In the genomic region with DNA sequence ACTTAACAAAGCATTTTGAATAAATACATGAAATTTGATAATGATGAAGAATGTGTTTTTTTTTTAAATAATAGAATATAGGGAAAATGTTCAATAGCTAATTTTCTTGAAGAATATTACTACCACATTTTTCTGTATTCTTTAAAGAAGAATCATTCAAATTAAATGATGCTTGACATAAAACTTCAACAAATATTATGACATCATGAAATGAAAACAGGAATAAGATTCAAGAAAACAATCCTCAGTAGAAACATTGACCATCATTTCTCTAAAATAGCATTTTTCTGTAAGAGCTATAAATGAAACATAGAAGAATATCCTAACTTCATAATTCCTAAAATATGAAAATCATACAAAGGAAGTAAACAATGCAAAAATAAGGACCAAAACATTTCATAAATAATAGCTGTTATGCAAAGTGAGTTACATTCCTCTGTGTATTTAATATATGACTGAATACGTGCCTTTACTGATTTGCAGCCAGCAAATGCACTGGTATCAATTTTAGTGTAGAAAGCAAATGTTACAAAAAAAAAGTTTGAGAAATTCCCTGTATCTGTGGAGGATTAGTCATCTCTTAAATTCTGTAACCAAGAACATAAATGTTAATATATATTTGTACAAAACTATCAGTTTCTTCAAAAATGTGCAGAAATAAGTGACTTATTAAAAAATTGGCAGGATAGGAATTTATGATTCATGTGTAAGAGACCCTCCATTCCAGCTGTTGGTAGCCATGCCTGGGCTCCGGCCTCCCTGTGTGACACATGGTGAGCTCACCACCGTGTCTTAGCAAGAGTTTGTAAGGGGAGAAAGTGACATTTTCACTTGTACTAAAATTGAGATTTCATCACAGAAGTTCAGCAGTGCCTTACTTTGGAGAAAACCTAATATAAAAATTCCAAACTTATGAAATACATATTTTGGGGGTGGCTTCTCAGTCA, we compare ENCODE assay signal across 12 cellular contexts. TPM values are rescaled to one million over a fixed set of nuclear protein-coding genes. Genes with fewer than 3 reads are reported as not detected.
DNase-seq lines count a peak whose midpoint lies in the region; ATAC-seq, FAIRE-seq and TF ChIP-seq lines count a peak whose summit lies in the region.
"Had no signal": no experiment of that assay in that cellular context is flagged by ENCODE, and none has a peak within 500 bp of the region (broad histone marks: within the 10 kb centered on the region; RNA-seq: fewer than 3 reads in every experiment).

No MANE protein-coding gene starts in this region.

- no peaks in the 10 kb centered on the region for H3K36me3 ChIP-seq in GM12878 (ENCODE audit: control insufficient read depth in 2 of 2, insufficient read depth in 2 of 2, low read length in 1 of 2)
- no peaks in the 10 kb centered on the region for H3K36me3 ChIP-seq in WERI-Rb-1
- H3K36me3 ChIP-seq: upper lobe of right lung had no signal

- H4K20me1 ChIP-seq in GM12878 (ENCODE audit: control insufficient read depth, insufficient read depth) = no peaks in the 10 kb centered on the region

- no peak overlapping the region for H3K4me3 Mint-ChIP-seq in activated CD4-positive, alpha-beta memory T cell treated with anti-CD3 and anti-CD28 coated beads for 36 hours
- no peak overlapping the region for H3K4me3 Mint-ChIP-seq in activated CD4-positive, alpha-beta memory T cell treated with anti-CD3 and anti-CD28 coated beads, Interleukin-2, amount 10 ng/mL, durations not matched to agents 7 days and 5 days
- H3K4me3 Mint-ChIP-seq: activated naive CD4-positive, alpha-beta T cell treated with anti-CD3 and anti-CD28 coated beads, Interleukin-2, amount 50 U/mL, for 24 hours; B cell had no signal

- no peak for TF ChIP-seq RAD21 in GM12878 (IDR thresholded peaks at IDR 0.05; ENCODE audit: insufficient read depth, low read depth, low read length)

- peak; percentile 43 for DNase-seq in activated CD4-positive, alpha-beta memory T cell treated with anti-CD3 and anti-CD28 coated beads for 36 hours
- DNase-seq in activated CD4-positive, alpha-beta memory T cell treated with anti-CD3 and anti-CD28 coated beads, Interleukin-2, amount 10 ng/mL, durations not matched to agents 7 days and 5 days = no peak
- DNase-seq in GM12878 (ENCODE audit: low read depth, low spot score) (no peak), skeletal muscle cell (ENCODE audit: low read depth) (peak; percentile 74), NCI-H446 (lab: John Stamatoyannopoulos, UW) (no peak), H4 (ENCODE audit: low spot score) (no peak), WERI-Rb-1 (no peak)
- DNase-seq: T-helper 9 cell, upper lobe of right lung had no signal

- H3K27ac ChIP-seq in GM12878 (ENCODE audit: control insufficient read depth, insufficient read depth) (no peak overlapping the region), WERI-Rb-1 (no peak overlapping the region)
- H3K27ac ChIP-seq: upper lobe of right lung had no signal

- H3K4me1 Mint-ChIP-seq in activated CD4-positive, alpha-beta memory T cell treated with anti-CD3 and anti-CD28 coated beads for 36 hours (ENCODE audit: low read depth) = no peaks in the 10 kb centered on the region
- no peaks in the 10 kb centered on the region for H3K4me1 Mint-ChIP-seq in activated CD4-positive, alpha-beta memory T cell treated with anti-CD3 and anti-CD28 coated beads, Interleukin-2, amount 10 ng/mL, durations not matched to agents 7 days and 5 days
- H3K4me1 Mint-ChIP-seq: activated naive CD4-positive, alpha-beta T cell treated with anti-CD3 and anti-CD28 coated beads, Interleukin-2, amount 50 U/mL, for 24 hours; B cell had no signal

- H3K4me2 ChIP-seq in GM12878 (ENCODE audit: control insufficient read depth, insufficient read depth) = no peak overlapping the region

- in situ Hi-C loops in GM12878 (cut with MboI) = no loop called here

- H3K9ac ChIP-seq in GM12878 (ENCODE audit: control insufficient read depth, insufficient read depth, low read length) = no peak overlapping the region

- RAD21 ChIA-PET in GM12878 (lab: Charles Lee; ENCODE audit: unreplicated experiment) = interaction anchor here (0.8 to 4.5 kb wide), 6 partner anchors 12 to 178 kb away, joined by 3 to 33 read pairs (median 8); no protein-coding TSS in a partner anchor

- BruUV-seq in GM12878 (replicated peaks; lab: Mats Ljungman, UMichigan) = no TSS peak

- H3K27me3 Mint-ChIP-seq in activated CD4-positive, alpha-beta memory T cell treated with anti-CD3 and anti-CD28 coated beads for 36 hours = peaks cover 19% of the 10 kb centered on the region
- H3K27me3 Mint-ChIP-seq in activated CD4-positive, alpha-beta memory T cell treated with anti-CD3 and anti-CD28 coated beads, Interleukin-2, amount 10 ng/mL, durations not matched to agents 7 days and 5 days = peaks cover 24% of the 10 kb centered on the region

- no peak for FAIRE-seq in GM12878 (lab: Jason Lieb, UNC)

- SMC1A ChIA-PET in GM12878 (lab: Charles Lee; ENCODE audit: uncharacterized antibody, unreplicated experiment) = interaction anchor here (1.0 to 6.4 kb wide), 7 partner anchors 9 to 38 kb away, joined by 3 to 64 read pairs (median 21); a partner anchor contains a TSS

- no peaks in the 10 kb centered on the region for H3K79me2 ChIP-seq in GM12878 (ENCODE audit: control insufficient read depth, insufficient read depth, low read length)

- H3K27ac Mint-ChIP-seq in activated CD4-positive, alpha-beta memory T cell treated with anti-CD3 and anti-CD28 coated beads for 36 hours = no peak overlapping the region
- H3K27ac Mint-ChIP-seq in activated CD4-positive, alpha-beta memory T cell treated with anti-CD3 and anti-CD28 coated beads, Interleukin-2, amount 10 ng/mL, durations not matched to agents 7 days and 5 days = no peak overlapping the region
- H3K27ac Mint-ChIP-seq: activated naive CD4-positive, alpha-beta T cell treated with anti-CD3 and anti-CD28 coated beads, Interleukin-2, amount 50 U/mL, for 24 hours; B cell had no signal

- 0% methylated on average over 3 of the region's 3 CpGs for WGBS in GM12878 (ENCODE audit: insufficient coverage, insufficient replicate concordance, low lambda C conversion rate, missing lambda C conversion rate)

- ATAC-seq in HG03378 (IDR thresholded peaks at IDR 0.05; ENCODE audit: unreplicated experiment) (peak; percentile 56), GM12878 (peak; percentile 67)
- ATAC-seq: upper lobe of right lung had no signal

- no peak for TF ChIP-seq POLR2A in GM12878 (IDR thresholded peaks at IDR 0.05; ENCODE audit: low read depth, low read length)

- H3K27me3 ChIP-seq in GM12878 (replicated peaks in 1 of 2; ENCODE audit: control insufficient read depth in 2 of 2, insufficient read depth in 2 of 2, low read length in 1 of 2) (no peaks in the 10 kb centered on the region), WERI-Rb-1 (ENCODE audit: insufficient read depth, low read depth, severe bottlenecking) (peaks cover 37% of the 10 kb centered on the region)
- H3K27me3 ChIP-seq: upper lobe of right lung had no signal

- no peaks in the 10 kb centered on the region for H3K9me3 ChIP-seq in GM12878 (replicated peaks; ENCODE audit: control insufficient read depth, insufficient read depth, low read length)
- H3K9me3 ChIP-seq in WERI-Rb-1 (ENCODE audit: severe bottlenecking) = no peaks in the 10 kb centered on the region
- H3K9me3 ChIP-seq: upper lobe of right lung had no signal

- no peak for TF ChIP-seq EP300 in GM12878 (IDR thresholded peaks at IDR 0.05; ENCODE audit: borderline replicate concordance in 1 of 2, control insufficient read depth in 1 of 2, low read depth in 2 of 2, low read length in 2 of 2)

- no peaks in the 10 kb centered on the region for H3K4me1 ChIP-seq in GM12878 (ENCODE audit: control insufficient read depth, insufficient read depth, low read length)
- H3K4me1 ChIP-seq: upper lobe of right lung had no signal

- no peaks in the 10 kb centered on the region for H3K9me3 Mint-ChIP-seq in activated CD4-positive, alpha-beta memory T cell treated with anti-CD3 and anti-CD28 coated beads for 36 hours
- H3K9me3 Mint-ChIP-seq in activated CD4-positive, alpha-beta memory T cell treated with anti-CD3 and anti-CD28 coated beads, Interleukin-2, amount 10 ng/mL, durations not matched to agents 7 days and 5 days = no peaks in the 10 kb centered on the region
- H3K9me3 Mint-ChIP-seq: activated naive CD4-positive, alpha-beta T cell treated with anti-CD3 and anti-CD28 coated beads, Interleukin-2, amount 50 U/mL, for 24 hours had no signal

- intact Hi-C loops in activated CD4-positive, alpha-beta memory T cell treated with anti-CD3 and anti-CD28 coated beads for 36 hours (cut with micrococcal nuclease) = loop anchor here (5.0 kb wide), 1 partner anchor 129 kb away; no protein-coding TSS in a partner anchor
- intact Hi-C loops in GM12878 (cut with micrococcal nuclease; ENCODE audit: unreplicated experiment) = no loop called here

- CTCF ChIA-PET in activated CD4-positive, alpha-beta memory T cell treated with anti-CD3 and anti-CD28 coated beads for 36 hours (lab: Charles Lee) = interaction anchor here (0.6 to 2.9 kb wide), 3 partner anchors 234 to 305 kb away, joined by 3 to 10 read pairs (median 3); no protein-coding TSS in a partner anchor
- CTCF ChIA-PET in activated CD4-positive, alpha-beta memory T cell treated with anti-CD3 and anti-CD28 coated beads, Interleukin-2, amount 10 ng/mL, durations not matched to agents 7 days and 5 days (lab: Charles Lee) = interaction anchor here (1.9 kb wide), 1 partner anchor 234 kb away, joined by 11 read pairs; no protein-coding TSS in a partner anchor
- CTCF ChIA-PET in GM12878 (lab: Yijun Ruan, JAX) = interaction anchor here (1.1 to 3.8 kb wide), 10 partner anchors 9 to 305 kb away, joined by 3 to 17 read pairs (median 4); no protein-coding TSS in a partner anchor

- TF ChIP-seq CTCF in GM12878 (IDR thresholded peaks at IDR 0.05 in 2 of 3, conservative IDR thresholded peaks at IDR 0.05 in 1 of 3; ENCODE audit: control insufficient read depth in 2 of 3, extremely low read depth in 1 of 3, insufficient read depth in 1 of 3, low read depth in 3 of 3, low read length in 3 of 3) = no peak
- no peak for TF ChIP-seq CTCF in WERI-Rb-1 (IDR thresholded peaks at IDR 0.05; ENCODE audit: low read depth, low read length)

- H3K4me3 ChIP-seq in GM12878 (no peak overlapping the region), skeletal muscle cell (ENCODE audit: low read depth, low read length) (no peak overlapping the region), WERI-Rb-1 (ENCODE audit: low read depth, low read length) (no peak overlapping the region)
- H3K4me3 ChIP-seq: upper lobe of right lung had no signal

- no peaks in the 10 kb centered on the region for H3K36me3 Mint-ChIP-seq in activated CD4-positive, alpha-beta memory T cell treated with anti-CD3 and anti-CD28 coated beads for 36 hours
- no peaks in the 10 kb centered on the region for H3K36me3 Mint-ChIP-seq in activated CD4-positive, alpha-beta memory T cell treated with anti-CD3 and anti-CD28 coated beads, Interleukin-2, amount 10 ng/mL, durations not matched to agents 7 days and 5 days (ENCODE audit: low read depth)
- H3K36me3 Mint-ChIP-seq: activated naive CD4-positive, alpha-beta T cell treated with anti-CD3 and anti-CD28 coated beads, Interleukin-2, amount 50 U/mL, for 24 hours had no signal

- H2AFZ ChIP-seq in GM12878 (ENCODE audit: control insufficient read depth, low read depth, low read length) = no peak overlapping the region

- POLR2A ChIA-PET in activated CD4-positive, alpha-beta memory T cell treated with anti-CD3 and anti-CD28 coated beads for 36 hours (lab: Charles Lee) = no interaction called here
- POLR2A ChIA-PET in activated CD4-positive, alpha-beta memory T cell treated with anti-CD3 and anti-CD28 coated beads, Interleukin-2, amount 10 ng/mL, durations not matched to agents 7 days and 5 days (lab: Charles Lee) = no interaction called here
- POLR2A ChIA-PET in GM12878 (lab: Charles Lee) = interaction anchor here (1.1 to 1.8 kb wide), 4 partner anchors 10 to 158 kb away, joined by 3 to 10 read pairs (median 4); no protein-coding TSS in a partner anchor

RNA-seq across cellular contexts. Expression of a gene that starts 15.0 kb away (rescaled TPM):
- total RNA-seq in activated CD4-positive, alpha-beta memory T cell treated with anti-CD3 and anti-CD28 coated beads for 36 hours = 1 to 10 TPM; 1.0 to 1.1 TPM
- under 1 TPM; 0.20 to 0.28 TPM for total RNA-seq in activated CD4-positive, alpha-beta memory T cell treated with anti-CD3 and anti-CD28 coated beads, Interleukin-2, amount 10 ng/mL, durations not matched to agents 7 days and 5 days
- 0.42 and 0.73 TPM in 2 replicates for total RNA-seq in GM12878 (2013; cell fraction: nucleolus; rRNA removed)
- total RNA-seq in GM12878 (2014; rRNA removed) (0.44 and 0.68 TPM in 2 replicates), GM12878 (2014; rRNA removed; fragmentation: Illumina TruSeq; extraction: Trizol) (0.45 and 0.74 TPM in 2 replicates), GM12878 (2021) (2.0 and 2.2 TPM in 2 replicates)
- polyA plus RNA-seq in GM12878 (2011; ENCODE audit: low read depth) = 0.12 TPM
- polyA plus RNA-seq in GM12878 (2011; rRNA removed) (5.1 and 5.4 TPM in 2 replicates), GM12878 (2014; fragmentation: Illumina TruSeq; extraction: Trizol) (0.40 and 0.43 TPM in 2 replicates), GM12878 (2014; fragmentation: Nextera tagmentation; extraction: Ambion mirVana) (under 1 TPM; 0.05 to 0.14 TPM), GM12878 (2014; rRNA removed) (0.42 and 0.43 TPM in 2 replicates), GM12878 (2016; fragmentation: Nextera tagmentation; extraction: Ambion mirVana) (under 1 TPM; 0.44 to 0.58 TPM)
- 4.6 and 5.0 TPM in 2 replicates for polyA plus RNA-seq in GM12878 (2011; cell fraction: cytosol; rRNA removed)
- 5.8 and 6.3 TPM in 2 replicates for polyA plus RNA-seq in GM12878 (2011; cell fraction: nucleus; rRNA removed)
- polyA plus RNA-seq in GM12878 (2012) = 0.11 and 0.20 TPM in 2 replicates
- 17.4 and 20.8 TPM in 2 replicates for polyA minus RNA-seq in GM12878 (2011; rRNA and poly(A)+ RNA removed)
- polyA minus RNA-seq in GM12878 (2011; cell fraction: cytosol; rRNA and poly(A)+ RNA removed) = 7.2 and 7.6 TPM in 2 replicates
- 8.6 and 14.7 TPM in 2 replicates for polyA minus RNA-seq in GM12878 (2011; cell fraction: nucleus; rRNA and poly(A)+ RNA removed)
- total RNA-seq in H4 (2014; rRNA removed; shearing (Covaris generic)) = 6.2 and 7.5 TPM in 2 replicates
- total RNA-seq: B cell had no signal

RNA-seq across cellular contexts. Expression of a gene that starts 36.6 kb away (rescaled TPM):
- 10 to 100 TPM; 92.4 to 97.3 TPM for total RNA-seq in activated CD4-positive, alpha-beta memory T cell treated with anti-CD3 and anti-CD28 coated beads for 36 hours
- 100 to 1,000 TPM; 125 to 135 TPM for total RNA-seq in activated CD4-positive, alpha-beta memory T cell treated with anti-CD3 and anti-CD28 coated beads, Interleukin-2, amount 10 ng/mL, durations not matched to agents 7 days and 5 days
- total RNA-seq in GM12878 (2013; cell fraction: nucleolus; rRNA removed) = 49.6 and 51.6 TPM in 2 replicates
- total RNA-seq in GM12878 (2014; rRNA removed) (49.5 and 55.4 TPM in 2 replicates), GM12878 (2014; rRNA removed; fragmentation: Illumina TruSeq; extraction: Trizol) (124 and 132 TPM in 2 replicates), GM12878 (2021) (73.1 and 85.0 TPM in 2 replicates)
- 17.7 TPM for polyA plus RNA-seq in GM12878 (2011; ENCODE audit: low read depth)
- polyA plus RNA-seq in GM12878 (2011; rRNA removed) (42.0 and 83.6 TPM in 2 replicates), GM12878 (2014; fragmentation: Illumina TruSeq; extraction: Trizol) (95.7 and 101 TPM in 2 replicates), GM12878 (2014; fragmentation: Nextera tagmentation; extraction: Ambion mirVana) (10 to 100 TPM; 26.0 to 68.0 TPM), GM12878 (2014; rRNA removed) (38.5 and 51.0 TPM in 2 replicates), GM12878 (2016; fragmentation: Nextera tagmentation; extraction: Ambion mirVana) (10 to 100 TPM; 90.9 to 95.1 TPM)
- 19.7 and 19.8 TPM in 2 replicates for polyA plus RNA-seq in GM12878 (2011; cell fraction: cytosol; rRNA removed)
- polyA plus RNA-seq in GM12878 (2011; cell fraction: nucleus; rRNA removed) = 62.4 and 63.9 TPM in 2 replicates
- polyA plus RNA-seq in GM12878 (2012) = 23.3 and 40.5 TPM in 2 replicates
- 25.7 and 32.0 TPM in 2 replicates for polyA minus RNA-seq in GM12878 (2011; rRNA and poly(A)+ RNA removed)
- polyA minus RNA-seq in GM12878 (2011; cell fraction: cytosol; rRNA and poly(A)+ RNA removed) = 22.6 and 25.8 TPM in 2 replicates
- 21.8 and 28.6 TPM in 2 replicates for polyA minus RNA-seq in GM12878 (2011; cell fraction: nucleus; rRNA and poly(A)+ RNA removed)
- total RNA-seq in H4 (2014; rRNA removed; shearing (Covaris generic)) = 37.8 and 65.5 TPM in 2 replicates

Comparison
In these comparisons a context has a peak if more than half of its experiments do, and no peak if none do; other contexts are left out.
1. DNase-seq: peak in activated CD4-positive, alpha-beta memory T cell treated with anti-CD3 and anti-CD28 coated beads for 36 hours (single experiment) and skeletal muscle cell (single experiment); none in activated CD4-positive, alpha-beta memory T cell treated with anti-CD3 and anti-CD28 coated beads, Interleukin-2, amount 10 ng/mL, durations not matched to agents 7 days and 5 days (single experiment), GM12878 (single experiment), NCI-H446 (0 of 2), H4 (single experiment) and WERI-Rb-1 (single experiment).